In the genomic region with DNA sequence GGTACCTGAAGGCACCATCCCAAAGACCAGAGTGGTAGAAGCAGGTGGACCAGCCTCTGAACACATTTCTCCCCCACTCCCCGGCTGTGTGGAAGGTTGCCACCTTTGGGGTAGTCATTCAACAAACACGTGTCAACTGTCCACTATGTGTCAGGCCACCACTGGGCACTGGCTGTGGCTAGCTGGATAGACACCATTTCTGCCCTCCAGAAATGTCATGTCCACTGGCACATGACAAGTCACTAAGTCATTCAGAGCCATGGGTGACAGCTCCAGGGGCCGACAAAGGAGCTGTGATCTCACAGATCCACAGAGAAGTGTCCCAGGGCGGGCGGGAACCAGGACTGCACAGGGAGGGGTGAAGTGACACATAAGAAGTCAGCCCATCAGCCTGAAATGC, we compare ENCODE assay signal across 17 cellular contexts.
DNase-seq lines count a peak whose midpoint lies in the region; FAIRE-seq and TF ChIP-seq lines count a peak whose summit lies in the region.
"Had no signal": no experiment of that assay in that cellular context is flagged by ENCODE, and none has a peak within 500 bp of the region (broad histone marks: within the 10 kb centered on the region; RNA-seq: fewer than 3 reads in every experiment).

No MANE protein-coding gene starts in this region.

- H3K9ac ChIP-seq in keratinocyte (ENCODE audit: control insufficient read depth, extremely low read depth, insufficient read depth, low read length) (no peak overlapping the region), mammary epithelial cell (ENCODE audit: insufficient read depth, low read length) (no peak overlapping the region)
- H3K9ac ChIP-seq: BLaER1 treated with 17β-estradiol and CSF1 and Interleukin-3, amounts not matched to agents 10 nM and 100 nM had no signal

- WGBS in mammary epithelial cell (ENCODE audit: low coverage, missing lambda C conversion rate): 100% methylated on average over 5 of the region's 5 CpGs
- WGBS in testis, 2 donors: 89 to 97% methylated on average over 5 of the region's 5 CpGs

- H3K4me1 ChIP-seq in keratinocyte (ENCODE audit: control insufficient read depth, extremely low read depth, insufficient read depth, low read length) (peaks cover 63% of the 10 kb centered on the region), mammary epithelial cell (ENCODE audit: insufficient read depth, low read length) (peaks cover 44% of the 10 kb centered on the region), testis (peaks cover 9% of the 10 kb centered on the region)
- H3K4me1 ChIP-seq: BLaER1 treated with 17β-estradiol and CSF1 and Interleukin-3, amounts not matched to agents 10 nM and 100 nM had no signal

- CTCF ChIA-PET in RWPE1 (lab: Yijun Ruan, JAX): interaction anchor here (0.6 to 0.8 kb wide), 2 partner anchors 121 to 409 kb away, joined by 3 read pairs; no protein-coding TSS in a partner anchor
- CTCF ChIA-PET in mammary epithelial cell (lab: Charles Lee; ENCODE audit: low non-redundant PET): no interaction called here

- H3K36me3 ChIP-seq in keratinocyte (ENCODE audit: control insufficient read depth in 2 of 2, extremely low read depth in 1 of 2, insufficient read depth in 2 of 2, low read length in 2 of 2): peaks cover 12 to 23% of the 10 kb centered on the region in 2 experiments
- peaks cover 12% of the 10 kb centered on the region for H3K36me3 ChIP-seq in mammary epithelial cell (ENCODE audit: insufficient read depth, low read length)
- H3K36me3 ChIP-seq in testis (ENCODE audit: low read depth, missing control alignments): no peaks in the 10 kb centered on the region
- H3K36me3 ChIP-seq: BLaER1 treated with 17β-estradiol and CSF1 and Interleukin-3, amounts not matched to agents 10 nM and 100 nM had no signal

- H3K27me3 ChIP-seq in keratinocyte (ENCODE audit: control insufficient read depth, extremely low read depth, insufficient read depth, low read length) (no peaks in the 10 kb centered on the region), mammary epithelial cell (ENCODE audit: insufficient read depth, low read length) (no peaks in the 10 kb centered on the region), testis (no peaks in the 10 kb centered on the region)

- FAIRE-seq in keratinocyte (lab: Jason Lieb, UNC): no peak
- FAIRE-seq: GM12878, GM19239, H1, HepG2 had no signal

- no peak overlapping the region for H2AFZ ChIP-seq in keratinocyte (ENCODE audit: control insufficient read depth, low read length)
- H2AFZ ChIP-seq in mammary epithelial cell (ENCODE audit: low read depth, low read length): no peak overlapping the region

- no peak for TF ChIP-seq POLR2A in testis (IDR thresholded peaks at IDR 0.05)

- in situ Hi-C loops in mammary epithelial cell (cut with MboI; ENCODE audit: low sequenced_read_pairs in 2 of 2): no loop called here

- H4K20me1 ChIP-seq in keratinocyte (ENCODE audit: control insufficient read depth, extremely low read depth, insufficient read depth, low read length): peaks cover 4% of the 10 kb centered on the region
- H4K20me1 ChIP-seq in mammary epithelial cell (ENCODE audit: insufficient read depth, low read length): no peaks in the 10 kb centered on the region

- H3K27ac ChIP-seq in RWPE1 (peak overlapping the region; percentile 65), epithelial cell of prostate (peak overlapping the region; percentile 82), keratinocyte (ENCODE audit: control insufficient read depth, insufficient read depth, low read length) (peak overlapping the region; percentile 90), mammary epithelial cell (ENCODE audit: insufficient read depth, low read depth, low read length) (no peak overlapping the region), coronary artery (peak overlapping the region in 1 of 2 donors; percentile 8), testis (no peak overlapping the region)
- H3K27ac ChIP-seq: BLaER1 treated with 17β-estradiol and CSF1 and Interleukin-3, amounts not matched to agents 10 nM and 100 nM had no signal

- H3K9me3 ChIP-seq in keratinocyte (ENCODE audit: control insufficient read depth, low read depth, low read length): no peaks in the 10 kb centered on the region
- no peaks in the 10 kb centered on the region for H3K9me3 ChIP-seq in mammary epithelial cell (replicated peaks; ENCODE audit: insufficient read depth, low read length)
- no peaks in the 10 kb centered on the region for H3K9me3 ChIP-seq in testis
- H3K9me3 ChIP-seq: BLaER1 treated with 17β-estradiol and CSF1 and Interleukin-3, amounts not matched to agents 10 nM and 100 nM had no signal

- TF ChIP-seq CTCF in RWPE1 (conservative IDR thresholded peaks at IDR 0.05; ENCODE audit: low read depth): no peak
- TF ChIP-seq CTCF in keratinocyte (optimal IDR thresholded peaks at IDR 0.05 in 1 of 3, IDR thresholded peaks at IDR 0.05 in 1 of 3, conservative IDR thresholded peaks at IDR 0.05 in 1 of 3; ENCODE audit: extremely low read depth in 1 of 3, insufficient read depth in 2 of 3, low read length in 3 of 3): no peak
- TF ChIP-seq CTCF in mammary epithelial cell (conservative IDR thresholded peaks at IDR 0.05 in 1 of 2, IDR thresholded peaks at IDR 0.05 in 1 of 2; ENCODE audit: extremely low read depth in 1 of 2, insufficient read depth in 1 of 2, low read depth in 1 of 2, low read length in 2 of 2): no peak
- no peak for TF ChIP-seq CTCF in coronary artery (IDR thresholded peaks at IDR 0.05)
- TF ChIP-seq CTCF in testis (IDR thresholded peaks at IDR 0.05): no peak

- intact Hi-C loops in mammary epithelial cell (cut with micrococcal nuclease) (no loop called here), testis (cut with DNase I; ENCODE audit: low total_unique reads) (no loop called here)

- H3K9me1 ChIP-seq in keratinocyte (ENCODE audit: control insufficient read depth, extremely low read depth, insufficient read depth, low read length): peaks cover 2% of the 10 kb centered on the region

- no TSS peak for BruUV-seq in mammary epithelial cell (replicated peaks; lab: Mats Ljungman, UMichigan)

- H3K4me3 ChIP-seq in keratinocyte (ENCODE audit: control insufficient read depth in 2 of 3, extremely low read depth in 1 of 3, insufficient read depth in 2 of 3, low read depth in 1 of 3, low read length in 3 of 3): no peak overlapping the region
- H3K4me3 ChIP-seq in mammary epithelial cell (replicated peaks in 1 of 3; ENCODE audit: insufficient read depth in 1 of 3, low read depth in 2 of 3, low read length in 3 of 3): no peak overlapping the region
- H3K4me3 ChIP-seq in coronary artery: no peak overlapping the region
- no peak overlapping the region for H3K4me3 ChIP-seq in testis
- H3K4me3 ChIP-seq: BLaER1 treated with 17β-estradiol and CSF1 and Interleukin-3, amounts not matched to agents 10 nM and 100 nM; GM12878 had no signal

- dilution Hi-C loops in keratinocyte (cut with MboI; ENCODE audit: extremely low pct_ligation_motif_present, low sequenced_read_pairs) (no loop called here), mammary epithelial cell (cut with HindIII; ENCODE audit: low sequenced_read_pairs) (no loop called here)

- H3K79me2 ChIP-seq in keratinocyte (ENCODE audit: control insufficient read depth, insufficient read depth, low read length) (peaks cover 79% of the 10 kb centered on the region), mammary epithelial cell (ENCODE audit: insufficient read depth, low read length) (peaks cover 93% of the 10 kb centered on the region)

- DNase-seq in RWPE1 (ENCODE audit: low spot score): no peak
- DNase-seq in epithelial cell of prostate (ENCODE audit: low read depth, low spot score): no peak
- no peak for DNase-seq in keratinocyte (ENCODE audit: low read depth, low spot score)
- DNase-seq in mammary epithelial cell: no peak
- no peak for DNase-seq in NCI-H510A (lab: John Stamatoyannopoulos, UW)
- no peak for DNase-seq in coronary artery (ENCODE audit: low spot score)
- no peak for DNase-seq in testis
- DNase-seq: Calu3; CD8-positive, alpha-beta T cell; DMS79 treated with DMSO at 0.1 percent for 48 hours; GF-D8; H9 had no signal

- H3K4me2 ChIP-seq in keratinocyte (ENCODE audit: control insufficient read depth, extremely low read depth, insufficient read depth, low read depth, low read length) (no peak overlapping the region), mammary epithelial cell (ENCODE audit: insufficient read depth, low read depth, low read length) (no peak overlapping the region)
- H3K4me2 ChIP-seq: BLaER1 treated with 17β-estradiol and CSF1 and Interleukin-3, amounts not matched to agents 10 nM and 100 nM had no signal

- POLR2A ChIA-PET in RWPE1 (lab: Yijun Ruan, JAX; ENCODE audit: low non-redundant PET): no interaction called here

Comparison
In these comparisons a context has a peak if more than half of its experiments do, and no peak if none do; other contexts are left out.
1. H3K27ac ChIP-seq: peak in RWPE1 (single experiment), epithelial cell of prostate (single experiment) and keratinocyte (single experiment); none in mammary epithelial cell (single experiment) and testis (0 of 2).